30 cellular contexts compared by ENCODE assay signal in genomic region chr12:3357950-3358525, GRCh38.
"Had no signal": no experiment of that assay in that cellular context is flagged by ENCODE, and none has a peak within 500 bp of the region (broad histone marks: within the 10 kb centered on the region; RNA-seq: fewer than 3 reads in every experiment).

No MANE protein-coding gene starts in this region.

- H3K27ac ChIP-seq: ascending aorta, SJSA1, WERI-Rb-1 had no signal

- H3K27me3 ChIP-seq: ascending aorta had no signal

- H3K4me3 ChIP-seq: ascending aorta, SJSA1 had no signal

- DNase-seq: activated CD4-positive, alpha-beta memory T cell treated with anti-CD3 and anti-CD28 coated beads, Interleukin-2, amount 10 ng/mL, durations not matched to agents 7 days and 5 days; activated CD4-positive, alpha-beta T cell treated with anti-CD3 and anti-CD28 coated beads for 1 hour; activated CD4-positive, alpha-beta T cell treated with anti-CD3 and anti-CD28 coated beads for 48 hours; activated CD4-positive, CD25-positive, alpha-beta regulatory T cell; activated CD8-positive, alpha-beta memory T cell treated with anti-CD3 and anti-CD28 coated beads for 24 hours; activated CD8-positive, alpha-beta memory T cell treated with anti-CD3 and anti-CD28 coated beads, Interleukin-2, amount 10 ng/mL, durations not matched to agents 7 days and 5 days; activated CD8-positive, alpha-beta memory T cell treated with anti-CD3 and anti-CD28 coated beads, Interleukin-2, amount 50 U/mL, for 48 hours; activated gamma-delta T cell; activated naive CD4-positive, alpha-beta T cell treated with Interleukin-2 at 50 U/mL for 16 hours; activated naive CD8-positive, alpha-beta T cell treated with anti-CD3 and anti-CD28 coated beads, Interleukin-2, amount 10 ng/mL, durations not matched to agents 7 days and 5 days; activated T-cell treated with anti-CD3 and anti-CD28 coated beads, Interleukin-2, amount 50 U/mL, for 48 hours; amygdala; caudate nucleus; cerebellar nuclear complex; NCI-H1092 treated with DMSO at 0.1 percent for 48 hours; NCI-H146; NCI-H1930; NCI-H2081 treated with DMSO at 0.1 percent for 48 hours; NCI-H226; NCI-H446 treated with DMSO at 0.1 percent for 48 hours; NCI-H524; NCI-H82; SHP77 treated with DMSO at 0.1 percent for 48 hours; SW 1271; T1000; WERI-Rb-1 had no signal

- H3K36me3 ChIP-seq: ascending aorta, SJSA1, WERI-Rb-1 had no signal

- H3K4me1 ChIP-seq: ascending aorta, SJSA1 had no signal

- H3K9me3 ChIP-seq: ascending aorta, SJSA1 had no signal

- ATAC-seq: activated CD8-positive, alpha-beta memory T cell treated with anti-CD3 and anti-CD28 coated beads, Interleukin-2, amount 10 ng/mL, durations not matched to agents 7 days and 5 days; Panc1; SK-N-SH treated with all-trans-retinoic acid at 6 μM for 48 hours had no signal
